ENCODE assay signal across 21 cellular contexts in genomic region chr3:99768126-99768525, GRCh38.
"Had no signal": no experiment of that assay in that cellular context is flagged by ENCODE, and none has a peak within 500 bp of the region (broad histone marks: within the 10 kb centered on the region; RNA-seq: fewer than 3 reads in every experiment).

No MANE protein-coding gene starts in this region.

- H3K9me3 ChIP-seq: SK-N-SH had no signal

- H3K4me2 ChIP-seq: SK-N-SH had no signal

- H3K9ac ChIP-seq: SK-N-SH had no signal

- DNase-seq: KBM-7, MV-4-11, NCI-H1048, NCI-H1105, NCI-H1417, NCI-H1436 treated with DMSO at 0.1 percent for 48 hours, NCI-H1694, NCI-H187 treated with DMSO at 0.1 percent for 48 hours, NCI-H2029 treated with DMSO at 0.1 percent for 48 hours, NCI-H226, NCI-H446, NCI-H510A, NCI-H524 treated with DMSO at 0.1 percent for 48 hours, NCI-H69, NCI-H774, PC-3, SHP77, SK-N-SH had no signal

- ATAC-seq: Panc1 had no signal

- H3K9me2 ChIP-seq: SK-N-SH had no signal

- H3K27ac ChIP-seq: HL-60, RWPE1 had no signal
